Comparison of ENCODE assay signal across 25 cellular contexts in the genomic region with DNA sequence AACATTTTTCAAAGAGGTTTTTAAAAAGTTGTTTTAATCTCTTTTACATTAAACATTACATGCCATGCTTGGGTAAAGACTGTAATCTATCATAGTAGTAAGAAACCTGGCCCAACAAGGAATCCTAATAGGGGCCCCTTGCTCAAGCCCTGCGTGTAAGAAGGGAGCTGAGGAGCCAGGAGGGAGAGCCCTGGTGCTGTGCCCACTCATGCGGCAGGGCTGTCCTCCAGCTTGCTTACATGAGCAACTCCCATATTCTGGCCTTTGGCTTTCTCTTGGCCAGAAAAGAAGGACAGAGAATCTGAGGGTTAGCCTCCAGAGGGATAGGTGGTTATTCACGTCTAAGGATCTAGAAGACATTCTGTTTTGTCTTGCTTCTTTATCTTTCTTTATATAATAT. TPM values are rescaled to one million over a fixed set of nuclear protein-coding genes. Genes with fewer than 3 reads are reported as not detected.
"Had no signal": no experiment of that assay in that cellular context is flagged by ENCODE, and none has a peak within 500 bp of the region (broad histone marks: within the 10 kb centered on the region; RNA-seq: fewer than 3 reads in every experiment).

No MANE protein-coding gene starts in this region.

- H3K36me3 ChIP-seq: Peyer's patch, WERI-Rb-1 had no signal

- ATAC-seq: activated CD8-positive, alpha-beta memory T cell treated with anti-CD3 and anti-CD28 coated beads, Interleukin-2, amount 10 ng/mL, durations not matched to agents 7 days and 5 days; activated naive CD8-positive, alpha-beta T cell treated with anti-CD3 and anti-CD28 coated beads, Interleukin-2, amount 50 U/mL, for 24 hours; PC-3 had no signal

- H3K27ac ChIP-seq: Peyer's patch, RWPE1, WERI-Rb-1 had no signal

- H3K4me1 ChIP-seq: Peyer's patch had no signal

- H3K4me3 ChIP-seq: Peyer's patch had no signal

- H3K27me3 ChIP-seq: Peyer's patch had no signal

- DNase-seq: activated CD4-positive, alpha-beta memory T cell treated with anti-CD3 and anti-CD28 coated beads, Interleukin-2, amount 10 ng/mL, durations not matched to agents 7 days and 5 days; activated CD4-positive, alpha-beta T cell treated with anti-CD3 and anti-CD28 coated beads for 1 hour; activated CD4-positive, alpha-beta T cell treated with anti-CD3 and anti-CD28 coated beads for 48 hours; activated CD4-positive, CD25-positive, alpha-beta regulatory T cell; activated CD8-positive, alpha-beta memory T cell treated with anti-CD3 and anti-CD28 coated beads for 24 hours; activated CD8-positive, alpha-beta memory T cell treated with anti-CD3 and anti-CD28 coated beads, Interleukin-2, amount 10 ng/mL, durations not matched to agents 7 days and 5 days; activated CD8-positive, alpha-beta memory T cell treated with anti-CD3 and anti-CD28 coated beads, Interleukin-2, amount 50 U/mL, for 48 hours; activated effector memory CD4-positive, alpha-beta T cell treated with Interleukin-2 at 50 U/mL for 16 hours; activated naive CD4-positive, alpha-beta T cell treated with anti-CD3 and anti-CD28 coated beads, Interleukin-2, amount 10 ng/mL, durations not matched to agents 7 days and 5 days; activated naive CD8-positive, alpha-beta T cell treated with anti-CD3 and anti-CD28 coated beads, Interleukin-2, amount 50 U/mL, for 24 hours; activated T-cell treated with anti-CD3 and anti-CD28 coated beads, Interleukin-2, amount 50 U/mL, for 48 hours; anterior cingulate cortex; caudate nucleus; KG1; NCI-H146; NCI-H526; NK-92 treated with Interleukin-12 subunit alpha and Interleukin-12 subunit beta, amount 100 ng/mL, for 24 hours; Peyer's patch; T1000; WERI-Rb-1 had no signal

- H3K9me3 ChIP-seq: Peyer's patch had no signal

RNA-seq across cellular contexts. Expression of a gene that starts 49.8 kb away (rescaled TPM):
- total RNA-seq: activated CD4-positive, alpha-beta memory T cell treated with anti-CD3 and anti-CD28 coated beads, Interleukin-2, amount 10 ng/mL, durations not matched to agents 7 days and 5 days; activated CD8-positive, alpha-beta memory T cell treated with anti-CD3 and anti-CD28 coated beads, Interleukin-2, amount 10 ng/mL, durations not matched to agents 7 days and 5 days; LHCN-M2; PC-3; T-helper 1 cell treated with Interleukin-12 subunit alpha and Interleukin-12 subunit beta and Interleukin-4 antibody, amounts not matched to agents 30 ng/mL and 1 ng/mL, for 36 hours; T-helper 2 cell treated with Interferon-gamma antibody and Interleukin-4, amounts not matched to agents 100 ng/mL and 5 ng/mL, for 36 hours had no signal
